Comparison of ENCODE assay signal across 8 cellular contexts in the genomic region with DNA sequence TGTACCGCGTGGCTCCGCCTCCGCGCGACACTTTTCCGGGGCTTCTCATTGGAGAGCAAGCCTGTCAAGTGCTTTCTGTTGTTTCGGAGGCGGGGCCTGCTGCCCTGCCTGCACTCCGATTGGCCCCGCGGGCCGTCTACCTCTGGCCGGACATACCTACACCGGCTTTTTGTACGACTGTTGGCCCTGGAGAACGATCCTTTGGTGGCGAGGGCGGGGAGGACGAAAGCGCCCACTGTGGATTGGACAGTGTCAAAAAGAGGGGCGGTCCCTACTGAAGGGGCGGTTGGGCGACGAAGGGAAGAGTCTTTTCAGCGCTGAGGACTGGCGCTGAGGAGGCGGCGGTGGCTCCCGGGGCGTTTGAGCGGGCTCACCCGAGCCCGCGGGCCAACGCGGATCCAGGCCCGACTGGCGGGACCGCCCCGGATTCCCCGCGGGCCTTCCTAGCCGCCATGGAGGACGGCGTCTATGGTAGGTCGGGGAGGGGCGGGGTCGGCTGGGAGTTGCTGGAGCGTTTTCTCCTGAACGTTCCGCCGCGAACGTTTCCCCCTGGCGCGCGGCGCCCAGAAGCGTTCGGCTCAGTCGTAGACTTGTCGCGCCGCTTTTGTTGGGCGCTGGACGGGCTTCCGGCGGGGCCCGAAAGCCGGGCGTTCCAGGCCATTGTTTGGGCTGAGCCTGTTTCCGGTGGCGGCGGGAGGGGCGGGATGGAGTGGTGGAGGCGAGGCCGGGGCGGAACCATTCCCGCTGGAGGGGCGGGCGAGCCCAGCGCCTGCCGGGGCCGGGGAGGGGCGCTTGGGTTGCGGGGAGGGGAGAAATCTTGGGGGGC. TPM values are rescaled to one million over a fixed set of nuclear protein-coding genes. Genes with fewer than 3 reads are reported as not detected.
DNase-seq lines count a peak whose midpoint lies in the region; ATAC-seq and TF ChIP-seq lines count a peak whose summit lies in the region.

TSS of gene CYTH2 (plus strand) at position 314 of the 826 bp plus-strand sequence. CDS start at position 453, 139 bp downstream.

- H3K27me3 ChIP-seq in gastroesophageal sphincter (no peaks in the 10 kb centered on the region), suprapubic skin (no peaks in the 10 kb centered on the region)

- H3K36me3 ChIP-seq in SK-N-MC (ENCODE audit: insufficient read depth, low read length): peaks cover 41% of the 10 kb centered on the region
- peaks cover 0 to 42% of the 10 kb centered on the region in 2 donors for H3K36me3 ChIP-seq in gastroesophageal sphincter
- H3K36me3 ChIP-seq in suprapubic skin: peaks cover 40% of the 10 kb centered on the region

- H3K36me3 Mint-ChIP-seq in activated naive CD4-positive, alpha-beta T cell treated with anti-CD3 and anti-CD28 coated beads, Interleukin-2, amount 10 ng/mL, durations not matched to agents 7 days and 5 days: peaks cover 27% of the 10 kb centered on the region

- H3K9me3 ChIP-seq in SK-N-MC (ENCODE audit: low read depth, low read length): no peaks in the 10 kb centered on the region
- H3K9me3 ChIP-seq in gastroesophageal sphincter: no peaks in the 10 kb centered on the region
- no peaks in the 10 kb centered on the region for H3K9me3 ChIP-seq in suprapubic skin

- DNase-seq in GM04504 (ENCODE audit: low read depth) (peak; percentile 100), NB4 (ENCODE audit: low read depth) (peak; percentile 100), SK-N-MC (ENCODE audit: low read depth, low spot score) (peak; percentile 99), nucleus accumbens (lab: John Stamatoyannopoulos, UW) (peak; percentile 89 to 100 (median 100)), suprapubic skin (ENCODE audit: low spot score in 2 of 2) (peak; percentile 93 to 100)
- DNase-seq in activated naive CD4-positive, alpha-beta T cell treated with anti-CD3 and anti-CD28 coated beads, Interleukin-2, amount 10 ng/mL, durations not matched to agents 7 days and 5 days: peak; percentile 100

- H3K9me3 Mint-ChIP-seq in activated naive CD4-positive, alpha-beta T cell treated with anti-CD3 and anti-CD28 coated beads, Interleukin-2, amount 10 ng/mL, durations not matched to agents 7 days and 5 days: no peaks in the 10 kb centered on the region

- CTCF ChIA-PET in activated naive CD4-positive, alpha-beta T cell treated with anti-CD3 and anti-CD28 coated beads, Interleukin-2, amount 10 ng/mL, durations not matched to agents 7 days and 5 days (lab: Charles Lee): interaction anchor here (1.4 to 2.1 kb wide), 2 partner anchors 21 to 115 kb away, joined by 3 to 8 read pairs; no protein-coding TSS in a partner anchor

- H3K4me1 Mint-ChIP-seq in activated naive CD4-positive, alpha-beta T cell treated with anti-CD3 and anti-CD28 coated beads, Interleukin-2, amount 10 ng/mL, durations not matched to agents 7 days and 5 days: peaks cover 21% of the 10 kb centered on the region

- peak within 1 kb of the TSS; percentile 78 for H3K4me3 ChIP-seq in NB4 (ENCODE audit: low read depth, low read length)
- H3K4me3 ChIP-seq in SK-N-MC: peak within 1 kb of the TSS; percentile 93
- peak within 1 kb of the TSS; percentile 93 to 98 for H3K4me3 ChIP-seq in gastroesophageal sphincter
- peak within 1 kb of the TSS; percentile 95 for H3K4me3 ChIP-seq in suprapubic skin

- ATAC-seq in HG02571 (IDR thresholded peaks at IDR 0.05; ENCODE audit: unreplicated experiment) (peak; percentile 87), gastroesophageal sphincter (peak; percentile 97)

- H3K4me1 ChIP-seq in gastroesophageal sphincter: peaks cover 0 to 37% (median 11%) of the 10 kb centered on the region in 3 donors
- H3K4me1 ChIP-seq in suprapubic skin: peaks cover 30% of the 10 kb centered on the region

- peaks cover 7% of the 10 kb centered on the region for H3K27me3 Mint-ChIP-seq in activated naive CD4-positive, alpha-beta T cell treated with anti-CD3 and anti-CD28 coated beads, Interleukin-2, amount 10 ng/mL, durations not matched to agents 7 days and 5 days

- TF ChIP-seq CTCF in NB4 (IDR thresholded peaks at IDR 0.05; ENCODE audit: low read depth, low read length) (no peak), gastroesophageal sphincter (IDR thresholded peaks at IDR 0.05) (peak in 1 of 4 experiments; percentile 16), suprapubic skin (IDR thresholded peaks at IDR 0.05) (no peak)

- TF ChIP-seq EP300 in gastroesophageal sphincter (IDR thresholded peaks at IDR 0.05): no peak
- no peak for TF ChIP-seq EP300 in suprapubic skin (IDR thresholded peaks at IDR 0.05)

- peak; percentile 100 for TF ChIP-seq POLR2A in NB4 (IDR thresholded peaks at IDR 0.05; ENCODE audit: extremely low read depth, insufficient read length)
- TF ChIP-seq POLR2A in gastroesophageal sphincter (IDR thresholded peaks at IDR 0.05): peak; percentile 92 to 94
- peak; percentile 78 to 85 for TF ChIP-seq POLR2A in suprapubic skin (IDR thresholded peaks at IDR 0.05)

- peak within 1 kb of the TSS; percentile 98 for H3K27ac ChIP-seq in SK-N-MC
- H3K27ac ChIP-seq in gastroesophageal sphincter: peak within 1 kb of the TSS; percentile 91 to 99 (median 96)
- H3K27ac ChIP-seq in suprapubic skin: peak within 1 kb of the TSS; percentile 98

- WGBS in gastroesophageal sphincter (ENCODE audit: low coverage in 1 of 2), 2 donors: no CpG with 5 or more reads among the region's 87 CpGs
- WGBS in suprapubic skin: under 1% methylated on average over 27 of the region's 87 CpGs

- H3K9ac ChIP-seq in SK-N-MC (ENCODE audit: insufficient read length): peak within 1 kb of the TSS; percentile 99

- H3K4me3 Mint-ChIP-seq in activated naive CD4-positive, alpha-beta T cell treated with anti-CD3 and anti-CD28 coated beads, Interleukin-2, amount 10 ng/mL, durations not matched to agents 7 days and 5 days: peak within 1 kb of the TSS; percentile 83

- peak within 1 kb of the TSS; percentile 91 for H3K27ac Mint-ChIP-seq in activated naive CD4-positive, alpha-beta T cell treated with anti-CD3 and anti-CD28 coated beads, Interleukin-2, amount 10 ng/mL, durations not matched to agents 7 days and 5 days

RNA-seq across cellular contexts. Expression of gene CYTH2, which starts in this region (rescaled TPM):
- total RNA-seq in gastroesophageal sphincter (10 to 100 TPM; 28.6 to 56.7 (median 47.0) TPM), suprapubic skin (10 to 100 TPM; 54.9 to 86.5 (median 63.2) TPM)

Comparison
In these comparisons a context has a peak if more than half of its experiments do, and no peak if none do; other contexts are left out.
1. Peak in every context shown above with its lines: DNase-seq, ATAC-seq, H3K4me3 ChIP-seq and H3K27ac ChIP-seq.